Comparison of ENCODE assay signal across 1 cellular context in the genomic region with DNA sequence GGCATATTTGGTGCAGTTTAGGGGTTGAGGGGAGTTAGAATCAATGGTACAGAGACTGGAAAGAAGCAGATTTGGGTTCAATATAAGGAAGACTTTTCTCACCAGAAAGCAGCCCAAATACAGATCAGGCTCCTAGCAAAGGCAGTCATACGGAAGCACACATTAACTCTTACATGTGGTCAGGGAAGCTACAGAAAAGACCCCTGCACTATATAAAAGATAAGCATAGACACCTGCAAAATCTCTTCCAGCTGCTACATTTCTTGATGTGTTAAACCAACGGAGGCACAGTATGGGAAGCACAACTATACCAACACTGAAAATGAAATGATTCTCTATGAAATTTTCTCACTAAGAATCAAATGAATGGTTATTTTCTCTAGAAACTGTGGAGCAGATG.
TF ChIP-seq lines count a peak whose summit lies in the region.

No MANE protein-coding gene starts in this region.

TF ChIP-seq in HepG2, 621 proteins besides CTCF, POLR2A, EP300 and RAD21 (continued from another document):
- TF ChIP-seq GABPB1 (CRISPR knock-in tag; IDR thresholded peaks at IDR 0.05) (no peak), ZNF260 (CRISPR knock-in tag; IDR thresholded peaks at IDR 0.05; ENCODE audit: borderline replicate concordance, low read depth) (no peak), RBM22 (optimal IDR thresholded peaks at IDR 0.05; ENCODE audit: low read length) (peak; percentile 57)
- TF ChIP-seq, protein P1, sequence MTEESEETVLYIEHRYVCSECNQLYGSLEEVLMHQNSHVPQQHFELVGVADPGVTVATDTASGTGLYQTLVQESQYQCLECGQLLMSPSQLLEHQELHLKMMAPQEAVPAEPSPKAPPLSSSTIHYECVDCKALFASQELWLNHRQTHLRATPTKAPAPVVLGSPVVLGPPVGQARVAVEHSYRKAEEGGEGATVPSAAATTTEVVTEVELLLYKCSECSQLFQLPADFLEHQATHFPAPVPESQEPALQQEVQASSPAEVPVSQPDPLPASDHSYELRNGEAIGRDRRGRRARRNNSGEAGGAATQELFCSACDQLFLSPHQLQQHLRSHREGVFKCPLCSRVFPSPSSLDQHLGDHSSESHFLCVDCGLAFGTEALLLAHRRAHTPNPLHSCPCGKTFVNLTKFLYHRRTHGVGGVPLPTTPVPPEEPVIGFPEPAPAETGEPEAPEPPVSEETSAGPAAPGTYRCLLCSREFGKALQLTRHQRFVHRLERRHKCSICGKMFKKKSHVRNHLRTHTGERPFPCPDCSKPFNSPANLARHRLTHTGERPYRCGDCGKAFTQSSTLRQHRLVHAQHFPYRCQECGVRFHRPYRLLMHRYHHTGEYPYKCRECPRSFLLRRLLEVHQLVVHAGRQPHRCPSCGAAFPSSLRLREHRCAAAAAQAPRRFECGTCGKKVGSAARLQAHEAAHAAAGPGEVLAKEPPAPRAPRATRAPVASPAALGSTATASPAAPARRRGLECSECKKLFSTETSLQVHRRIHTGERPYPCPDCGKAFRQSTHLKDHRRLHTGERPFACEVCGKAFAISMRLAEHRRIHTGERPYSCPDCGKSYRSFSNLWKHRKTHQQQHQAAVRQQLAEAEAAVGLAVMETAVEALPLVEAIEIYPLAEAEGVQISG (CRISPR knock-in tag; IDR thresholded peaks at IDR 0.05), result no peak
